30 cellular contexts compared by ENCODE assay signal in genomic region chr12:125188912-125189881, GRCh38. TPM values are rescaled to one million over a fixed set of nuclear protein-coding genes. Genes with fewer than 3 reads are reported as not detected.
DNase-seq lines count a peak whose midpoint lies in the region; ATAC-seq and TF ChIP-seq lines count a peak whose summit lies in the region.
"Had no signal": no experiment of that assay in that cellular context is flagged by ENCODE, and none has a peak within 500 bp of the region (broad histone marks: within the 10 kb centered on the region; RNA-seq: fewer than 3 reads in every experiment).

No MANE protein-coding gene starts in this region.

- H3K4me3 Mint-ChIP-seq in glutamatergic neuron (ENCODE audit: unreplicated experiment) = peak overlapping the region; percentile 78
- peak overlapping the region; percentile 85 for H3K4me3 Mint-ChIP-seq in neural crest cell

- H3K9me3 Mint-ChIP-seq in glutamatergic neuron (ENCODE audit: unreplicated experiment) = peaks cover 2% of the 10 kb centered on the region
- H3K9me3 Mint-ChIP-seq in neural crest cell = no peaks in the 10 kb centered on the region
- H3K9me3 Mint-ChIP-seq: effector memory CD8-positive, alpha-beta T cell had no signal

- TF ChIP-seq CTCF in glutamatergic neuron (IDR thresholded peaks at IDR 0.05; ENCODE audit: partially characterized antibody, unreplicated experiment) = no peak
- no peak for TF ChIP-seq CTCF in neural crest cell (conservative IDR thresholded peaks at IDR 0.05)

- H3K9ac ChIP-seq in ES-I3 (ENCODE audit: low read depth, low read length) (peak overlapping the region; percentile 11; the same call in 1 of the 2 replicates), NT2/D1 (ENCODE audit: insufficient read length, low read depth) (peak overlapping the region; percentile 69)

- H3K36me3 ChIP-seq in ES-I3 (ENCODE audit: insufficient read depth, low read length) (no peaks in the 10 kb centered on the region), NT2/D1 (ENCODE audit: insufficient read depth, insufficient read length, low read length) (no peaks in the 10 kb centered on the region)
- H3K36me3 ChIP-seq: BE2C, lower lobe of right lung, neutrophil, SJSA1, suprapubic skin had no signal

- H3K4me1 Mint-ChIP-seq in glutamatergic neuron (ENCODE audit: low read depth, unreplicated experiment) (peaks cover 19% of the 10 kb centered on the region), neural crest cell (peaks cover 46% of the 10 kb centered on the region)

- H3K9me3 ChIP-seq in ES-I3 (ENCODE audit: control insufficient read depth, insufficient read depth, low read length) (no peaks in the 10 kb centered on the region), NT2/D1 (ENCODE audit: insufficient read depth, low read length) (no peaks in the 10 kb centered on the region)
- H3K9me3 ChIP-seq: A549, BE2C, lower lobe of right lung, mucosa of descending colon, neutrophil, psoas muscle, SJSA1, suprapubic skin had no signal

- H3K36me3 Mint-ChIP-seq in glutamatergic neuron (ENCODE audit: unreplicated experiment) = no peaks in the 10 kb centered on the region
- H3K36me3 Mint-ChIP-seq in neural crest cell (ENCODE audit: low read depth) = no peaks in the 10 kb centered on the region

- H3K27ac Mint-ChIP-seq in glutamatergic neuron (ENCODE audit: unreplicated experiment) (no peak overlapping the region), neural crest cell (ENCODE audit: unreplicated experiment) (no peak overlapping the region)
- H3K27ac Mint-ChIP-seq: effector memory CD8-positive, alpha-beta T cell had no signal

- peak overlapping the region; percentile 16 for H3K4me3 ChIP-seq in NT2/D1 (ENCODE audit: insufficient read length, low read depth)
- H3K4me3 ChIP-seq: A549, GM12878, lower lobe of right lung, mucosa of descending colon, psoas muscle, SJSA1, smooth muscle cell had no signal

- H3K27me3 Mint-ChIP-seq in glutamatergic neuron (ENCODE audit: unreplicated experiment) (peaks cover 24% of the 10 kb centered on the region), neural crest cell (ENCODE audit: low read depth) (peaks cover 83% of the 10 kb centered on the region)

- H3K27me3 ChIP-seq in NT2/D1 (ENCODE audit: insufficient read depth, insufficient read length) = peaks cover 66% of the 10 kb centered on the region

- no peak for DNase-seq in NT2/D1 (ENCODE audit: low read depth, low spot score)
- no peak for DNase-seq in glutamatergic neuron
- DNase-seq in neural crest cell (ENCODE audit: low read depth, low spot score) = no peak
- DNase-seq: activated gamma-delta T cell treated with Interleukin-2 at 50 U/mL for 16 hours; BE2C; DMS79; effector memory CD8-positive, alpha-beta T cell; foreskin melanocyte; KG1; kidney; lower lobe of right lung; mucosa of descending colon; NCI-H1436; NCI-H510A; NK-92 treated with Interleukin-12 subunit alpha and Interleukin-12 subunit beta, amount 100 ng/mL, for 24 hours; psoas muscle; stimulated activated CD4-positive, alpha-beta T cell treated with anti-CD3 and anti-CD28 coated beads, Interleukin-2, amount 100 ng/mL, for 24 hours had no signal

- H3K4me1 ChIP-seq in ES-I3 (ENCODE audit: insufficient read depth, low read length) (peaks cover 39% of the 10 kb centered on the region), NT2/D1 (ENCODE audit: insufficient read depth, insufficient read length) (peaks cover 20% of the 10 kb centered on the region)

- ATAC-seq in HG02884 (IDR thresholded peaks at IDR 0.05; ENCODE audit: unreplicated experiment) (no peak), GM21390 (IDR thresholded peaks at IDR 0.05; ENCODE audit: unreplicated experiment) (no peak), GM18520 (IDR thresholded peaks at IDR 0.05; ENCODE audit: unreplicated experiment) (no peak), HG03025 (IDR thresholded peaks at IDR 0.05; ENCODE audit: low FRiP score, unreplicated experiment) (no peak)
- ATAC-seq: A549; effector memory CD8-positive, alpha-beta T cell; esophagus mucosa; GM12878; lower lobe of right lung; mucosa of descending colon; psoas muscle had no signal

RNA-seq across cellular contexts. Expression of gene TMEM132B, which starts 3.0 kb away (rescaled TPM):
- total RNA-seq in glutamatergic neuron (ENCODE audit: unreplicated experiment) (30.5 TPM), neural crest cell (9.6 and 13.1 TPM in 2 replicates)
- total RNA-seq: smooth muscle cell; T-helper 1 cell treated with Interleukin-12 subunit alpha and Interleukin-12 subunit beta and Interleukin-4 antibody, amounts not matched to agents 30 ng/mL and 1 ng/mL, for 36 hours had no signal
